ENCODE assay signal across 1 cellular context in genomic region chr6:35139470-35139869, GRCh38.
TF ChIP-seq lines count a peak whose summit lies in the region.

No MANE protein-coding gene starts in this region.

TF ChIP-seq in HepG2, 621 proteins besides CTCF, POLR2A, EP300 and RAD21 (continued from another document):
- TF ChIP-seq, protein P1, sequence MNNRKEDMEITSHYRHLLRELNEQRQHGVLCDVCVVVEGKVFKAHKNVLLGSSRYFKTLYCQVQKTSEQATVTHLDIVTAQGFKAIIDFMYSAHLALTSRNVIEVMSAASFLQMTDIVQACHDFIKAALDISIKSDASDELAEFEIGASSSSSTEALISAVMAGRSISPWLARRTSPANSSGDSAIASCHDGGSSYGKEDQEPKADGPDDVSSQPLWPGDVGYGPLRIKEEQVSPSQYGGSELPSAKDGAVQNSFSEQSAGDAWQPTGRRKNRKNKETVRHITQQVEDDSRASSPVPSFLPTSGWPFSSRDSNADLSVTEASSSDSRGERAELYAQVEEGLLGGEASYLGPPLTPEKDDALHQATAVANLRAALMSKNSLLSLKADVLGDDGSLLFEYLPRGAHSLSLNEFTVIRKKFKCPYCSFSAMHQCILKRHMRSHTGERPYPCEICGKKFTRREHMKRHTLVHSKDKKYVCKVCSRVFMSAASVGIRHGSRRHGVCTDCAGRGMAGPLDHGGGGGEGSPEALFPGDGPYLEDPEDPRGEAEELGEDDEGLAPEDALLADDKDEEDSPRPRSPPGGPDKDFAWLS (CRISPR knock-in tag; IDR thresholded peaks at IDR 0.05; ENCODE audit: borderline replicate concordance), result no peak
- 0 out of 2 replicates have a peak, but pooled peaks have one; percentile 2 for TF ChIP-seq ISL2 (CRISPR knock-in tag; IDR thresholded peaks at IDR 0.05)
- no peak for TF ChIP-seq SIX4 (CRISPR knock-in tag; IDR thresholded peaks at IDR 0.05)
- TF ChIP-seq ZNF136 (CRISPR knock-in tag; IDR thresholded peaks at IDR 0.05; ENCODE audit: low read depth), result no peak
- TF ChIP-seq ZNF17 (CRISPR knock-in tag; IDR thresholded peaks at IDR 0.05), result no peak
- TF ChIP-seq REL (CRISPR knock-in tag; conservative IDR thresholded peaks at IDR 0.05), result no peak
TF ChIP-seq in HepG2: peak in this region for 2.
